ENCODE assay signal across 10 cellular contexts in the genomic region with DNA sequence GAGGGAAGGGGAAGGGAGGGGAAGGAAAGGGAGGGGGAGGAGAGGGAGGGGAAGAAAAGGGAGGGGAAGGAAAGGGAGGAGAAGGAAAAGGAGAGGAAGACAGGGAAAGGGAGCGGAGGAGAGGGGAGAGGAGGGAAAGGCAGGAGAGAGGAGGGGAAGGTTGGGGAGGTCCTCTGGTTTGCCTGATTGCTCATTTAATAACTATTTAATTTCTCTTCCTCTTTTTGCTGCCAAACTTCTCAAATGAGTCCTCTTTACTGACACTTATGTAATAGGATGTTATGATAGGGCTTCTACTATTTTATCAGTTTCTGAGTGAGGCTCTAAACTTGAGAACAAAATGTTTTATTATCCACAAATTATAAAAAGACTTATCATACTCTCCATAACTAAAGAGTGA. TPM values are rescaled to one million over a fixed set of nuclear protein-coding genes. Genes with fewer than 3 reads are reported as not detected.
DNase-seq lines count a peak whose midpoint lies in the region; ATAC-seq and TF ChIP-seq lines count a peak whose summit lies in the region.
"Had no signal": no experiment of that assay in that cellular context is flagged by ENCODE, and none has a peak within 500 bp of the region (broad histone marks: within the 10 kb centered on the region; RNA-seq: fewer than 3 reads in every experiment).

No MANE protein-coding gene starts in this region.

- H3K27me3 ChIP-seq in foreskin keratinocyte: no peaks in the 10 kb centered on the region

- DNase-seq in foreskin keratinocyte (no peak), DMS153 treated with DMSO at 0.1 percent for 48 hours (lab: John Stamatoyannopoulos, UW; ENCODE audit: unreplicated experiment) (no peak), SK-N-DZ (ENCODE audit: low spot score) (no peak), Calu3 (no peak)
- no peak for DNase-seq in stimulated activated naive CD4-positive, alpha-beta T cell treated with Interleukin-2 at 50 U/mL for 16 hours (lab: John Stamatoyannopoulos, UW)
- DNase-seq: DMS53, NCI-H2107 had no signal

- H3K4me1 ChIP-seq in foreskin keratinocyte: peaks cover 4% of the 10 kb centered on the region

- H3K27ac Mint-ChIP-seq in Calu3 (ENCODE audit: unreplicated experiment): no peak overlapping the region

- H3K4me1 Mint-ChIP-seq in Calu3 (ENCODE audit: low read depth, unreplicated experiment): no peaks in the 10 kb centered on the region

- H3K9me3 Mint-ChIP-seq in Calu3 (ENCODE audit: low read depth, unreplicated experiment): peaks cover 3% of the 10 kb centered on the region

- peak; percentile 83 for ATAC-seq in GM18873 (IDR thresholded peaks at IDR 0.05; ENCODE audit: low FRiP score, unreplicated experiment)
- ATAC-seq in GM21717 (IDR thresholded peaks at IDR 0.05; ENCODE audit: unreplicated experiment): peak; percentile 91
- peak; percentile 97 for ATAC-seq in HG03342 (IDR thresholded peaks at IDR 0.05; ENCODE audit: unreplicated experiment)
- peak; percentile 31 for ATAC-seq in foreskin keratinocyte

- no peak overlapping the region for H3K27ac ChIP-seq in foreskin keratinocyte

- H3K27me3 Mint-ChIP-seq in Calu3 (ENCODE audit: unreplicated experiment): no peaks in the 10 kb centered on the region

- CTCF ChIA-PET in Calu3 (lab: Charles Lee): no interaction called here

- H3K4me3 Mint-ChIP-seq in Calu3 (ENCODE audit: low read depth, unreplicated experiment): no peak overlapping the region

- no TSS peak for BruUV-seq in Calu3 (replicated peaks; lab: Mats Ljungman, UMichigan)

- TF ChIP-seq CTCF in foreskin keratinocyte (conservative IDR thresholded peaks at IDR 0.05) (no peak), Calu3 (IDR thresholded peaks at IDR 0.05; ENCODE audit: unreplicated experiment) (no peak)

- intact Hi-C loops in Calu3 (cut with micrococcal nuclease; ENCODE audit: unreplicated experiment): no loop called here

- no peaks in the 10 kb centered on the region for H3K36me3 Mint-ChIP-seq in Calu3 (ENCODE audit: insufficient read depth, unreplicated experiment)

RNA-seq across cellular contexts. Expression of gene PPA2, which starts 35.4 kb away (rescaled TPM):
- total RNA-seq in foreskin keratinocyte (125 and 127 TPM in 2 replicates), Calu3 (2022) (83.6 and 86.6 TPM in 2 replicates)
- polyA plus RNA-seq in foreskin keratinocyte: 118 and 144 TPM in 2 replicates
- polyA plus RNA-seq in SK-N-DZ (2014; cell fraction: cytosol; rRNA removed): 96.9 and 165 TPM in 2 replicates
- polyA plus RNA-seq in SK-N-DZ (2014; cell fraction: nucleus; rRNA removed): 78.6 and 95.5 TPM in 2 replicates

RNA-seq across cellular contexts. Expression of gene ARHGEF38, which starts 43.1 kb away (rescaled TPM):
- not detected in 2 replicates for total RNA-seq in foreskin keratinocyte
- not detected in 2 replicates for polyA plus RNA-seq in foreskin keratinocyte
- not detected in 2 replicates for polyA plus RNA-seq in SK-N-DZ (2014; cell fraction: cytosol; rRNA removed)
- not detected in 2 replicates for polyA plus RNA-seq in SK-N-DZ (2014; cell fraction: nucleus; rRNA removed)
- total RNA-seq in Calu3 (2022): 16.6 and 22.8 TPM in 2 replicates

Comparison
In these comparisons a context has a peak if more than half of its experiments do, and no peak if none do; other contexts are left out.
1. ATAC-seq: peak in every context shown above with its lines; median percentile 97 in HG03342; 91 in GM21717; 83 in GM18873; 31 in foreskin keratinocyte.
2. RNA of gene ARHGEF38, which starts 43.1 kb away (total RNA-seq): 16.6 to 22.8 TPM in Calu3; not detected in foreskin keratinocyte; every median in the first group is over 10 times any median in the second.